Comparison of ENCODE assay signal across 14 cellular contexts in the genomic region with DNA sequence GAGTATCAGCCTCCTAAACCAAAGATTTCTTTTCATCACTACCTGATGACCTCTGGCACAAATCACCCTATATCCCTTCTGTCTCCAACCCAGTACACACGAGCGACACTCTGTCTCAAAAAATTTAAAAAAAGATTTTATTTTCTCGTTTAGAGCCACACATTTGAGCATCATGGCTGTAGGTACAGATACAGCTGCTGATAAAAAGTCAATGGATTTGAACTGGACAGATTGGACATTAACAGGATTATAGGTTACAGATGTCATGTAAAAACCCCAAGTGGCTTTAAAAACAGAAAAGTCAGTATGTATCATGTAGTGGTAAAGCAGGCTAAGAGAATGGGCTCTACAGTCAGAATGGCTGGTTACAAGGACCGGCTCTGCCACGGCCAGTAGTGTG.
DNase-seq lines count a peak whose midpoint lies in the region; ATAC-seq and TF ChIP-seq lines count a peak whose summit lies in the region.
"Had no signal": no experiment of that assay in that cellular context is flagged by ENCODE, and none has a peak within 500 bp of the region (broad histone marks: within the 10 kb centered on the region; RNA-seq: fewer than 3 reads in every experiment).

No MANE protein-coding gene starts in this region.

- no peaks in the 10 kb centered on the region for H3K9me3 Mint-ChIP-seq in nephron
- H3K9me3 Mint-ChIP-seq: CD8-positive, alpha-beta T cell; H9 had no signal

- H3K27me3 ChIP-seq in SJCRH30: no peaks in the 10 kb centered on the region
- no peaks in the 10 kb centered on the region for H3K27me3 ChIP-seq in stomach
- H3K27me3 ChIP-seq: BLaER1 treated with 17β-estradiol and CSF1 and Interleukin-3, amounts not matched to agents 10 nM and 100 nM had no signal

- TF ChIP-seq EP300 in stomach (IDR thresholded peaks at IDR 0.05): no peak

- TF ChIP-seq CTCF in nephron (IDR thresholded peaks at IDR 0.05; ENCODE audit: unreplicated experiment in 3 of 3): no peak
- no peak for TF ChIP-seq CTCF in stomach (IDR thresholded peaks at IDR 0.05)

- H3K4me3 ChIP-seq in SJCRH30 (no peak overlapping the region), stomach (no peak overlapping the region)
- H3K4me3 ChIP-seq: BLaER1 treated with 17β-estradiol and CSF1 and Interleukin-3, amounts not matched to agents 10 nM and 100 nM had no signal

- WGBS in stomach, 5 donors: 92 to 95% (median 93%) methylated on average over 5 of the region's 5 CpGs

- DNase-seq in NCI-H524 treated with DMSO at 0.1 percent for 48 hours (lab: John Stamatoyannopoulos, UW) (peak; percentile 54), SJCRH30 (no peak), stomach (no peak)
- DNase-seq: Calu3; CD8-positive, alpha-beta T cell; DMS79 treated with DMSO at 0.1 percent for 48 hours; GF-D8; H9 had no signal

- ATAC-seq in GM21737 (IDR thresholded peaks at IDR 0.05; ENCODE audit: unreplicated experiment): no peak
- no peak for ATAC-seq in GM21576 (IDR thresholded peaks at IDR 0.05; ENCODE audit: unreplicated experiment)
- ATAC-seq: CD8-positive, alpha-beta T cell; HepG2 had no signal

- intact Hi-C loops in stomach (cut with DNase I; ENCODE audit: low total_unique reads): loop anchor here (5.0 kb wide), 2 partner anchors 1023 to 1043 kb away; no protein-coding TSS in a partner anchor

- H3K36me3 Mint-ChIP-seq in nephron (ENCODE audit: low read depth): no peaks in the 10 kb centered on the region

- H3K4me1 Mint-ChIP-seq in nephron: peaks cover 66% of the 10 kb centered on the region

- H3K4me1 ChIP-seq in SJCRH30 (peaks cover 18% of the 10 kb centered on the region), stomach (peaks cover 0 to 5% (median 0%) of the 10 kb centered on the region in 4 donors)

- no peaks in the 10 kb centered on the region for H3K9me3 ChIP-seq in SJCRH30 (replicated peaks)
- no peaks in the 10 kb centered on the region for H3K9me3 ChIP-seq in stomach
- H3K9me3 ChIP-seq: BLaER1 treated with 17β-estradiol and CSF1 and Interleukin-3, amounts not matched to agents 10 nM and 100 nM had no signal

- H3K27ac ChIP-seq in SJCRH30: peak overlapping the region; percentile 97
- H3K27ac ChIP-seq in stomach: no peak overlapping the region
- H3K27ac ChIP-seq: BLaER1 treated with 17β-estradiol and CSF1 and Interleukin-3, amounts not matched to agents 10 nM and 100 nM had no signal

- H3K36me3 ChIP-seq in SJCRH30 (no peaks in the 10 kb centered on the region), stomach (no peaks in the 10 kb centered on the region)
- H3K36me3 ChIP-seq: BLaER1 treated with 17β-estradiol and CSF1 and Interleukin-3, amounts not matched to agents 10 nM and 100 nM had no signal

- no peak overlapping the region for H3K4me3 Mint-ChIP-seq in nephron
- H3K4me3 Mint-ChIP-seq: B cell; CD8-positive, alpha-beta T cell; H9 had no signal

- no peak for TF ChIP-seq POLR2A in stomach (IDR thresholded peaks at IDR 0.05)

- H3K27ac Mint-ChIP-seq in nephron: peak overlapping the region; percentile 91 to 97 (median 92)
- H3K27ac Mint-ChIP-seq: B cell; CD8-positive, alpha-beta T cell; H9 had no signal

- H3K27me3 Mint-ChIP-seq in nephron (ENCODE audit: low read depth): peaks cover 11% of the 10 kb centered on the region
- H3K27me3 Mint-ChIP-seq: B cell had no signal
